Comparison of ENCODE assay signal across 8 cellular contexts in the genomic region with DNA sequence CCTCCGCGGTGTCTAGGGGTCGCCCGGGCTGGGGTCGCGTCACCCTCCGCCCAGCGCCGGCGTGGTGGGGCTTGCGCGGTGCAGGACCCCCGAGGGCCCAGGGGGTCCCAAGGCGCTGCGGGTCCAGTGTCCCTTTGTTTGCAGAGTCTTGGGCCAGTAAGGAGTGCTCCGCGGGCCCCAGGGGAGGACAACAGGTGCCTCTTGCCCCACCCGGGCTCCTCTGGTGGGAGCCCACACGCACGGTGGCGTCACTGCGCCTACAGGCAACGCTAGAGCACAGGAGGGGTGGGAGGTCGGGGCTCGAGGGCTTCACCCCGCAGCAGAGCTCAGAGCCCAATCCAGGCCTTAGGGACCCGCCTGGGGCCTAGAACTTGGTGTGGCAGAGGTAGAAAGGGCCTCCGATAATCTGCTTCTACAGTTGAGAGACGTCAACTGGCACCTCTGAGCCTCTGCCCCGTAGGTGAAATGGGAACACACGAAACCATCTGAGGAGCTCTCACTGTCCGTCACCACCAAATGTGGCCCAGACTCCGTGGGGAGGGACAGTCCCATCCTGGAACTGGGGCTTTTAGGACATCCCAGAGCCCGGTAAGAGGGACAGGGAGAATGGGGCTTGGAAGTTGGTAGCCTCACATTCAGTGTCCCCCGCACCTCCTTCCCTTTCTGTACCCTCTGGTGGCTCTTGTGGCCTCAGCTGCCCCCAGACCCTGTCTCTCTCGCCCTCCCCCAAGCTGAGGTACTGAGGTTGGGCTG. TPM values are rescaled to one million over a fixed set of nuclear protein-coding genes. Genes with fewer than 3 reads are reported as not detected.
DNase-seq lines count a peak whose midpoint lies in the region; TF ChIP-seq lines count a peak whose summit lies in the region.

No MANE protein-coding gene starts in this region.

- TF ChIP-seq CTCF in GM13977 (IDR thresholded peaks at IDR 0.05; ENCODE audit: extremely low read depth, insufficient read depth, missing control alignments) (peak; percentile 3), chondrocyte (IDR thresholded peaks at IDR 0.05) (no peak), uterus (IDR thresholded peaks at IDR 0.05) (no peak)

- TF ChIP-seq POLR2A in uterus (IDR thresholded peaks at IDR 0.05): peak in 1 of 2 donors; percentile 5

- H3K27ac Mint-ChIP-seq in chondrocyte (ENCODE audit: unreplicated experiment): no peak overlapping the region

- H3K4me1 Mint-ChIP-seq in chondrocyte (ENCODE audit: low read depth): peaks cover 56% of the 10 kb centered on the region

- H3K4me3 ChIP-seq in muscle layer of colon (ENCODE audit: low read depth in 1 of 2, low read length in 2 of 2): peak overlapping the region; percentile 64 to 84
- H3K4me3 ChIP-seq in uterus: peak overlapping the region; percentile 41 to 92

- in situ Hi-C loops in GM13977 (cut with MboI; ENCODE audit: low pct_unique_long_range_greater_than_20kb, low sequenced_read_pairs, unreplicated experiment): no loop called here

- peaks cover 42% of the 10 kb centered on the region for H3K4me1 ChIP-seq in muscle layer of colon (ENCODE audit: insufficient read depth, low read length)
- H3K4me1 ChIP-seq in uterus: peaks cover 18 to 37% of the 10 kb centered on the region in 2 donors

- H3K36me3 Mint-ChIP-seq in chondrocyte (ENCODE audit: low read depth): peaks cover 2% of the 10 kb centered on the region

- no peaks in the 10 kb centered on the region for H3K27me3 ChIP-seq in muscle layer of colon (ENCODE audit: control insufficient read depth in 1 of 2, insufficient read depth in 2 of 2, low read length in 2 of 2)
- H3K27me3 ChIP-seq in uterus: no peaks in the 10 kb centered on the region

- no peaks in the 10 kb centered on the region for H3K9me3 ChIP-seq in muscle layer of colon (ENCODE audit: low read length)
- H3K9me3 ChIP-seq in uterus: no peaks in the 10 kb centered on the region

- H3K27ac ChIP-seq in muscle layer of colon (ENCODE audit: low read depth, low read length) (peak overlapping the region; percentile 92), uterus (peak overlapping the region; percentile 100)

- no peaks in the 10 kb centered on the region for H3K27me3 Mint-ChIP-seq in chondrocyte (ENCODE audit: low read depth)

- intact Hi-C loops in uterus (cut with DNase I; ENCODE audit: low total_unique reads): no loop called here

- H3K9ac ChIP-seq in muscle layer of colon (ENCODE audit: low read length): peak overlapping the region; percentile 58

- DNase-seq in GM13977 (ENCODE audit: low spot score) (no peak), T-helper 22 cell (ENCODE audit: low read depth) (peak; percentile 55), chondrocyte (ENCODE audit: low spot score) (no peak), uterus (peak in 1 of 2 donors; percentile 52), superior temporal gyrus (ENCODE audit: extremely low spot score) (no peak), AML-193 (lab: John Stamatoyannopoulos, UW) (no peak), DMS153 treated with DMSO at 0.1 percent for 48 hours (lab: John Stamatoyannopoulos, UW; ENCODE audit: unreplicated experiment) (no peak)

- H3K36me3 ChIP-seq in muscle layer of colon (ENCODE audit: insufficient read depth, low read length) (no peaks in the 10 kb centered on the region), uterus (no peaks in the 10 kb centered on the region)

- H3K4me3 Mint-ChIP-seq in chondrocyte (ENCODE audit: unreplicated experiment): peak overlapping the region; percentile 89

- no peaks in the 10 kb centered on the region for H3K9me3 Mint-ChIP-seq in chondrocyte (ENCODE audit: low read depth)

RNA-seq across cellular contexts. Expression of gene ARID5A, which starts 1.4 kb away (rescaled TPM):
- total RNA-seq in chondrocyte (7.5 to 14.4 TPM (median 12.9 TPM) in 3 replicates), uterus (10 to 100 TPM; 15.1 to 73.5 (median 36.3) TPM)

RNA-seq across cellular contexts. Expression of gene NEURL3, which starts 32.8 kb away (rescaled TPM):
- total RNA-seq in chondrocyte: not detected in 3 replicates
- total RNA-seq in uterus: not detected
